1 cellular context compared by ENCODE assay signal in genomic region chr17:49968380-49969133, GRCh38.
TF ChIP-seq lines count a peak whose summit lies in the region.

No MANE protein-coding gene starts in this region.

TF ChIP-seq in HepG2, 621 proteins besides CTCF, POLR2A, EP300 and RAD21 (continued from another document and continues in another):
- no peak for TF ChIP-seq ZBTB25 (CRISPR knock-in tag; IDR thresholded peaks at IDR 0.05)
- no peak for TF ChIP-seq ZNF614 (CRISPR knock-in tag; IDR thresholded peaks at IDR 0.05; ENCODE audit: borderline replicate concordance)
- no peak for TF ChIP-seq ZNF512B (CRISPR knock-in tag; IDR thresholded peaks at IDR 0.05; ENCODE audit: borderline replicate concordance)
- TF ChIP-seq ZNF768 (CRISPR knock-in tag; IDR thresholded peaks at IDR 0.05): no peak; the same call in 1 of the 2 replicates
- no peak for TF ChIP-seq NBN (conservative IDR thresholded peaks at IDR 0.05)
- no peak for TF ChIP-seq ZFYVE20 (CRISPR knock-in tag; IDR thresholded peaks at IDR 0.05; ENCODE audit: borderline replicate concordance, low read depth)
- no peak; the same call in 1 of the 2 replicates for TF ChIP-seq POGK (CRISPR knock-in tag; conservative IDR thresholded peaks at IDR 0.05)
- TF ChIP-seq SALL1 (CRISPR knock-in tag; IDR thresholded peaks at IDR 0.05): 0 out of 2 replicates have a peak, but pooled peaks have one; percentile 50
- peak; percentile 5; the same call in 1 of the 2 replicates for TF ChIP-seq ZNF281 (CRISPR knock-in tag; IDR thresholded peaks at IDR 0.05; ENCODE audit: borderline replicate concordance)
- no peak for TF ChIP-seq NAIF1 (CRISPR knock-in tag; IDR thresholded peaks at IDR 0.05; ENCODE audit: borderline replicate concordance)
- peak; percentile 68 for TF ChIP-seq ZNF883 (CRISPR knock-in tag; IDR thresholded peaks at IDR 0.05; ENCODE audit: not compliant biosample characterization)
- peak; percentile 30; the same call in 1 of the 2 replicates for TF ChIP-seq ZNF766 (CRISPR knock-in tag; IDR thresholded peaks at IDR 0.05; ENCODE audit: borderline replicate concordance)
- TF ChIP-seq ZNF747 (CRISPR knock-in tag; IDR thresholded peaks at IDR 0.05; ENCODE audit: borderline replicate concordance): no peak
- TF ChIP-seq FOSL1 (CRISPR knock-in tag; IDR thresholded peaks at IDR 0.05; ENCODE audit: borderline replicate concordance): peak; percentile 75; the same call in 1 of the 2 replicates
- TF ChIP-seq SAP130 (CRISPR knock-in tag; IDR thresholded peaks at IDR 0.05; ENCODE audit: low read depth): peak; percentile 55; the same call in 1 of the 2 replicates
- TF ChIP-seq MLLT10 (CRISPR knock-in tag; IDR thresholded peaks at IDR 0.05): no peak
- TF ChIP-seq ZNF138 (CRISPR knock-in tag; IDR thresholded peaks at IDR 0.05; ENCODE audit: low read depth): no peak
- TF ChIP-seq HDAC6 (IDR thresholded peaks at IDR 0.05; ENCODE audit: low read depth, low read length): no peak
- TF ChIP-seq SNAPC5 (CRISPR knock-in tag; IDR thresholded peaks at IDR 0.05; ENCODE audit: borderline replicate concordance): no peak
- no peak for TF ChIP-seq U2AF1 (optimal IDR thresholded peaks at IDR 0.05; ENCODE audit: low read depth, low read length)
- no peak for TF ChIP-seq TBX2 (CRISPR knock-in tag; IDR thresholded peaks at IDR 0.05; ENCODE audit: borderline replicate concordance)
- TF ChIP-seq SCMH1 (CRISPR knock-in tag; IDR thresholded peaks at IDR 0.05; ENCODE audit: borderline replicate concordance): no peak
- TF ChIP-seq SYNCRIP (IDR thresholded peaks at IDR 0.05; ENCODE audit: insufficient read depth, low read depth, low read length): no peak
- TF ChIP-seq SMARCC2 (IDR thresholded peaks at IDR 0.05): no peak
- no peak for TF ChIP-seq GTF3A (CRISPR knock-in tag; conservative IDR thresholded peaks at IDR 0.05)
- TF ChIP-seq GMEB1 (CRISPR knock-in tag; IDR thresholded peaks at IDR 0.05; ENCODE audit: borderline replicate concordance): no peak
- TF ChIP-seq FOXC1 (CRISPR knock-in tag; IDR thresholded peaks at IDR 0.05; ENCODE audit: borderline replicate concordance): no peak
- no peak for TF ChIP-seq NPAS2 (CRISPR knock-in tag; IDR thresholded peaks at IDR 0.05; ENCODE audit: borderline replicate concordance)
- no peak for TF ChIP-seq ZSCAN30 (CRISPR knock-in tag; IDR thresholded peaks at IDR 0.05)
- no peak for TF ChIP-seq FOXA1 (IDR thresholded peaks at IDR 0.05)
- no peak; the same call in 1 of the 2 replicates for TF ChIP-seq FOXA1 (CRISPR knock-in tag; IDR thresholded peaks at IDR 0.05)
- no peak for TF ChIP-seq ZNF577 (CRISPR knock-in tag; IDR thresholded peaks at IDR 0.05; ENCODE audit: borderline replicate concordance, low read depth)
- TF ChIP-seq MBD4 (IDR thresholded peaks at IDR 0.05; ENCODE audit: borderline replicate concordance, low read length): no peak
- no peak for TF ChIP-seq E2F5 (CRISPR knock-in tag; conservative IDR thresholded peaks at IDR 0.05)
- peak; percentile 57; the same call in 1 of the 2 replicates for TF ChIP-seq JUN (CRISPR knock-in tag; IDR thresholded peaks at IDR 0.05)
- no peak for TF ChIP-seq ZNF713 (CRISPR knock-in tag; IDR thresholded peaks at IDR 0.05)
- no peak for TF ChIP-seq TFE3 (CRISPR knock-in tag; IDR thresholded peaks at IDR 0.05)
- TF ChIP-seq ZSCAN25 (CRISPR knock-in tag; IDR thresholded peaks at IDR 0.05): no peak
- no peak for TF ChIP-seq ZNF432 (CRISPR knock-in tag; IDR thresholded peaks at IDR 0.05; ENCODE audit: borderline replicate concordance)
- TF ChIP-seq GTF2F1 (IDR thresholded peaks at IDR 0.05; ENCODE audit: low read length): no peak
- TF ChIP-seq SKI (IDR thresholded peaks at IDR 0.05; ENCODE audit: partially characterized antibody): peak; percentile 70
- TF ChIP-seq MEF2D (CRISPR knock-in tag; IDR thresholded peaks at IDR 0.05): no peak
- TF ChIP-seq ZNF709 (CRISPR knock-in tag; IDR thresholded peaks at IDR 0.05): no peak
- TF ChIP-seq HNF1B (CRISPR knock-in tag; IDR thresholded peaks at IDR 0.05): no peak
- TF ChIP-seq ARID4A (CRISPR knock-in tag; IDR thresholded peaks at IDR 0.05; ENCODE audit: borderline replicate concordance): peak; percentile 32; the same call in 1 of the 2 replicates
- no peak for TF ChIP-seq ZNF749 (CRISPR knock-in tag; IDR thresholded peaks at IDR 0.05; ENCODE audit: borderline replicate concordance)
- TF ChIP-seq ESRRA (CRISPR knock-in tag; IDR thresholded peaks at IDR 0.05; ENCODE audit: low read depth): 0 out of 2 replicates have a peak, but pooled peaks have one; percentile 37
